In the genomic region with DNA sequence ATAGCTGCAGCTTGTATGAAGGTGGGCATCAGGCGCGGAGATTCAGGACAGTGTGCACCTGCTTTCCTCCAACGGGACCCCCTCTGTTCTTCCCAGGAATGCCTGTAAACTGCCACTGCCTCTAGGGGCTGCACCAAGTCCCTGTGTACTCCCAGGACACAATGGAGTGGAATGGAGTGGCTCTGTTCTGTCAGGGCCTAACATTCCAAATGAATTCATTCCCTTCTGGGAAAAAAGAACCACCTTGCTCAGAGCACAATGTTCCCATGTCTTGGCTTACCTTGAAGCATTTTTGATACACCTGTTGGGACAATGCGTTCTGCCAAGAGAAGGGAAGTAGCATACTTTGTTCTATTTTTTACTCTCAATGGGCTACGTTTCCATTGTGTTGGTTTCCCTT, we compare ENCODE assay signal across 11 cellular contexts.
DNase-seq lines count a peak whose midpoint lies in the region; ATAC-seq, FAIRE-seq and TF ChIP-seq lines count a peak whose summit lies in the region.
"Had no signal": no experiment of that assay in that cellular context is flagged by ENCODE, and none has a peak within 500 bp of the region (broad histone marks: within the 10 kb centered on the region; RNA-seq: fewer than 3 reads in every experiment).

No MANE protein-coding gene starts in this region.

- no peaks in the 10 kb centered on the region for H3K36me3 ChIP-seq in astrocyte (ENCODE audit: insufficient read depth, low read length)
- no peaks in the 10 kb centered on the region for H3K36me3 ChIP-seq in left ventricle myocardium inferior
- no peaks in the 10 kb centered on the region for H3K36me3 ChIP-seq in OCI-LY7 (ENCODE audit: insufficient read depth, low read length)

- H3K4me3 ChIP-seq in astrocyte (ENCODE audit: insufficient read depth, low read depth, low read length) (peak overlapping the region; percentile 13), left ventricle myocardium inferior (peak overlapping the region; percentile 40), retinal pigment epithelial cell (ENCODE audit: low read length) (no peak overlapping the region), OCI-LY7 (ENCODE audit: low read depth, low read length, poor library complexity, severe bottlenecking) (no peak overlapping the region)

- H3K79me2 ChIP-seq in astrocyte (ENCODE audit: insufficient read depth, low read length) (no peaks in the 10 kb centered on the region), OCI-LY7 (ENCODE audit: insufficient read depth, low read depth, low read length) (no peaks in the 10 kb centered on the region)

- H3K27ac ChIP-seq in astrocyte (ENCODE audit: low read depth, low read length): peak overlapping the region; percentile 62
- H3K27ac ChIP-seq in left ventricle myocardium inferior (replicated peaks): peak overlapping the region; percentile 88
- H3K27ac ChIP-seq in OCI-LY7 (ENCODE audit: low read depth, low read length, poor library complexity, severe bottlenecking): no peak overlapping the region

- H3K4me1 ChIP-seq in astrocyte (ENCODE audit: insufficient read depth, low read length) (peaks cover 42% of the 10 kb centered on the region), left ventricle myocardium inferior (peaks cover 68% of the 10 kb centered on the region), OCI-LY7 (ENCODE audit: insufficient read depth, low read length, poor library complexity, severe bottlenecking) (no peaks in the 10 kb centered on the region)

- H3K9me3 Mint-ChIP-seq in astrocyte (ENCODE audit: unreplicated experiment): no peaks in the 10 kb centered on the region
- H3K9me3 Mint-ChIP-seq in T-helper 2 cell treated with Interferon-gamma antibody and Interleukin-4, amounts not matched to agents 5 μg/mL and 100 μg/mL, for 36 hours: no peaks in the 10 kb centered on the region
- H3K9me3 Mint-ChIP-seq in activated CD4-positive, alpha-beta memory T cell treated with anti-CD3 and anti-CD28 coated beads for 36 hours: no peaks in the 10 kb centered on the region

- no peaks in the 10 kb centered on the region for H3K36me3 Mint-ChIP-seq in astrocyte (ENCODE audit: low read depth, unreplicated experiment)
- H3K36me3 Mint-ChIP-seq in T-helper 2 cell treated with Interferon-gamma antibody and Interleukin-4, amounts not matched to agents 5 μg/mL and 100 μg/mL, for 36 hours (ENCODE audit: low read depth): no peaks in the 10 kb centered on the region
- H3K36me3 Mint-ChIP-seq in activated CD4-positive, alpha-beta memory T cell treated with anti-CD3 and anti-CD28 coated beads for 36 hours: no peaks in the 10 kb centered on the region

- H2AFZ ChIP-seq in astrocyte (ENCODE audit: low read depth, low read length): peak overlapping the region; percentile 11
- H2AFZ ChIP-seq in OCI-LY7 (ENCODE audit: low read length): no peak overlapping the region

- DNase-seq in ELR (ENCODE audit: low read depth) (peak; percentile 23), astrocyte (ENCODE audit: low read depth) (no peak), left ventricle myocardium inferior (no peak), retinal pigment epithelial cell (ENCODE audit: low read depth) (no peak), OCI-LY7 (ENCODE audit: low spot score) (no peak)
- no peak for DNase-seq in T-helper 2 cell treated with Interferon-gamma antibody and Interleukin-4, amounts not matched to agents 5 μg/mL and 100 μg/mL, for 36 hours (ENCODE audit: low spot score)
- DNase-seq in activated CD4-positive, alpha-beta memory T cell treated with anti-CD3 and anti-CD28 coated beads for 36 hours: no peak
- DNase-seq: activated CD4-positive, alpha-beta T cell treated with anti-CD3 and anti-CD28 coated beads for 48 hours; Kasumi-1; T-helper 1 cell had no signal

- H3K27me3 ChIP-seq in astrocyte (ENCODE audit: insufficient read depth, low read length) (no peaks in the 10 kb centered on the region), left ventricle myocardium inferior (ENCODE audit: low read depth) (no peaks in the 10 kb centered on the region)

- no peak for ATAC-seq in GM21526 (IDR thresholded peaks at IDR 0.05; ENCODE audit: low FRiP score, unreplicated experiment)

- no peak for FAIRE-seq in astrocyte (lab: Jason Lieb, UNC)

- H3K4me1 Mint-ChIP-seq in astrocyte (ENCODE audit: low read depth, unreplicated experiment): peaks cover 43% of the 10 kb centered on the region
- H3K4me1 Mint-ChIP-seq in T-helper 2 cell treated with Interferon-gamma antibody and Interleukin-4, amounts not matched to agents 5 μg/mL and 100 μg/mL, for 36 hours (ENCODE audit: low read depth): no peaks in the 10 kb centered on the region
- peaks cover 21% of the 10 kb centered on the region for H3K4me1 Mint-ChIP-seq in activated CD4-positive, alpha-beta memory T cell treated with anti-CD3 and anti-CD28 coated beads for 36 hours (ENCODE audit: low read depth)

- CTCF ChIA-PET in OCI-LY7 (lab: Charles Lee; ENCODE audit: unreplicated experiment): no interaction called here
- CTCF ChIA-PET in activated CD4-positive, alpha-beta memory T cell treated with anti-CD3 and anti-CD28 coated beads for 36 hours (lab: Charles Lee): no interaction called here

- intact Hi-C loops in left ventricle myocardium inferior (cut with micrococcal nuclease): no loop called here
- intact Hi-C loops in OCI-LY7 (cut with micrococcal nuclease; ENCODE audit: unreplicated experiment): no loop called here
- intact Hi-C loops in activated CD4-positive, alpha-beta memory T cell treated with anti-CD3 and anti-CD28 coated beads for 36 hours (cut with micrococcal nuclease): no loop called here

- no peaks in the 10 kb centered on the region for H4K20me1 ChIP-seq in astrocyte (ENCODE audit: insufficient read depth, low read length)
- H4K20me1 ChIP-seq in OCI-LY7 (ENCODE audit: insufficient read depth, low read length): no peaks in the 10 kb centered on the region

- BruUV-seq in OCI-LY7 (replicated peaks; lab: Mats Ljungman, UMichigan): no TSS peak

- TF ChIP-seq CTCF in astrocyte (IDR thresholded peaks at IDR 0.05; ENCODE audit: insufficient read depth, low read depth, low read length) (no peak), left ventricle myocardium inferior (IDR thresholded peaks at IDR 0.05; ENCODE audit: borderline replicate concordance) (peak; percentile 27), retinal pigment epithelial cell (conservative IDR thresholded peaks at IDR 0.05; ENCODE audit: low read depth, low read length) (peak; percentile 16), OCI-LY7 (conservative IDR thresholded peaks at IDR 0.05; ENCODE audit: low read length) (no peak)

- H3K4me2 ChIP-seq in astrocyte (ENCODE audit: low read length): peak overlapping the region; percentile 72
- no peak overlapping the region for H3K4me2 ChIP-seq in OCI-LY7 (ENCODE audit: low read length)

- no peak overlapping the region for H3K4me3 Mint-ChIP-seq in astrocyte (ENCODE audit: unreplicated experiment)
- H3K4me3 Mint-ChIP-seq in T-helper 2 cell treated with Interferon-gamma antibody and Interleukin-4, amounts not matched to agents 5 μg/mL and 100 μg/mL, for 36 hours: no peak overlapping the region
- no peak overlapping the region for H3K4me3 Mint-ChIP-seq in activated CD4-positive, alpha-beta memory T cell treated with anti-CD3 and anti-CD28 coated beads for 36 hours

- H3K27ac Mint-ChIP-seq in astrocyte (ENCODE audit: unreplicated experiment): no peak overlapping the region
- H3K27ac Mint-ChIP-seq in T-helper 2 cell treated with Interferon-gamma antibody and Interleukin-4, amounts not matched to agents 5 μg/mL and 100 μg/mL, for 36 hours: no peak overlapping the region
- H3K27ac Mint-ChIP-seq in activated CD4-positive, alpha-beta memory T cell treated with anti-CD3 and anti-CD28 coated beads for 36 hours: no peak overlapping the region

- H3K9me3 ChIP-seq in astrocyte (ENCODE audit: insufficient read depth, low read depth, low read length) (no peaks in the 10 kb centered on the region), left ventricle myocardium inferior (replicated peaks) (no peaks in the 10 kb centered on the region), OCI-LY7 (ENCODE audit: low read length) (no peaks in the 10 kb centered on the region)

- H3K9ac ChIP-seq in astrocyte (ENCODE audit: low read length): peak overlapping the region; percentile 63

- POLR2A ChIA-PET in OCI-LY7 (lab: Charles Lee): no interaction called here
- POLR2A ChIA-PET in activated CD4-positive, alpha-beta memory T cell treated with anti-CD3 and anti-CD28 coated beads for 36 hours (lab: Charles Lee): no interaction called here

- no peaks in the 10 kb centered on the region for H3K27me3 Mint-ChIP-seq in astrocyte (ENCODE audit: low read depth, unreplicated experiment)
- H3K27me3 Mint-ChIP-seq in T-helper 2 cell treated with Interferon-gamma antibody and Interleukin-4, amounts not matched to agents 5 μg/mL and 100 μg/mL, for 36 hours (ENCODE audit: low read depth): no peaks in the 10 kb centered on the region
- H3K27me3 Mint-ChIP-seq in activated CD4-positive, alpha-beta memory T cell treated with anti-CD3 and anti-CD28 coated beads for 36 hours: no peaks in the 10 kb centered on the region

- H3K9me2 ChIP-seq in OCI-LY7 (ENCODE audit: insufficient read depth, low read length): no peaks in the 10 kb centered on the region

Comparison
In these comparisons a context has a peak if more than half of its experiments do, and no peak if none do; other contexts are left out.
1. H3K4me3 ChIP-seq: peak in astrocyte (single experiment) and left ventricle myocardium inferior (single experiment); none in retinal pigment epithelial cell (single experiment) and OCI-LY7 (single experiment).
2. CTCF ChIP-seq: peak in left ventricle myocardium inferior (single experiment) and retinal pigment epithelial cell (single experiment); none in astrocyte (single experiment) and OCI-LY7 (single experiment).